10 cellular contexts compared by ENCODE assay signal in genomic region chr21:37006243-37006520, GRCh38. TPM values are rescaled to one million over a fixed set of nuclear protein-coding genes. Genes with fewer than 3 reads are reported as not detected.
DNase-seq lines count a peak whose midpoint lies in the region; ATAC-seq, FAIRE-seq and TF ChIP-seq lines count a peak whose summit lies in the region.
"Had no signal": no experiment of that assay in that cellular context is flagged by ENCODE, and none has a peak within 500 bp of the region (broad histone marks: within the 10 kb centered on the region; RNA-seq: fewer than 3 reads in every experiment).

No MANE protein-coding gene starts in this region.

- CTCF ChIA-PET in Panc1 (lab: Charles Lee): no interaction called here

- DNase-seq in Panc1 (ENCODE audit: low read depth, low spot score): no peak
- no peak for DNase-seq in epithelial cell of proximal tubule (ENCODE audit: low read depth)
- DNase-seq in GM12891 (ENCODE audit: insufficient read length, low spot score): no peak
- DNase-seq in foreskin melanocyte: no peak
- DNase-seq in caudate nucleus (lab: John Stamatoyannopoulos, UW): no peak
- DNase-seq in urothelium cell line (ENCODE audit: low spot score): no peak
- DNase-seq: MV-4-11 had no signal

- intact Hi-C loops in Panc1 (cut with micrococcal nuclease; ENCODE audit: unreplicated experiment): no loop called here

- H3K4me1 ChIP-seq in BLaER1 treated with 17β-estradiol and CSF1 and Interleukin-3, amounts not matched to agents 10 nM and 100 nM: peaks cover 17 to 42% (median 38%) of the 10 kb centered on the region in 10 experiments
- H3K4me1 ChIP-seq in Panc1 (ENCODE audit: control insufficient read depth, insufficient read depth, low read length) (no peaks in the 10 kb centered on the region; the same call in 1 of the 2 replicates), parathyroid adenoma (no peaks in the 10 kb centered on the region)

- H3K27me3 ChIP-seq in BLaER1 treated with 17β-estradiol and CSF1 and Interleukin-3, amounts not matched to agents 10 nM and 100 nM: peaks cover 29 to 57% (median 44%) of the 10 kb centered on the region in 11 experiments
- H3K27me3 ChIP-seq in Panc1 (ENCODE audit: control insufficient read depth, insufficient read depth, low read length) (no peaks in the 10 kb centered on the region), parathyroid adenoma (ENCODE audit: control insufficient read depth, insufficient read depth, low read length) (no peaks in the 10 kb centered on the region)

- no peak overlapping the region for H3K27ac ChIP-seq in BLaER1 treated with 17β-estradiol and CSF1 and Interleukin-3, amounts not matched to agents 10 nM and 100 nM
- no peak overlapping the region for H3K27ac ChIP-seq in Panc1 (ENCODE audit: low read length)
- no peak overlapping the region for H3K27ac ChIP-seq in parathyroid adenoma
- no peak overlapping the region for H3K27ac ChIP-seq in caudate nucleus (ENCODE audit: low read depth, low read length)

- H3K9me3 ChIP-seq in BLaER1 treated with 17β-estradiol and CSF1 and Interleukin-3, amounts not matched to agents 10 nM and 100 nM (replicated peaks in 1 of 11): peaks cover 0 to 11% (median 6%) of the 10 kb centered on the region in 11 experiments; a peak in 11 of 22 replicates
- no peaks in the 10 kb centered on the region for H3K9me3 ChIP-seq in Panc1 (ENCODE audit: control insufficient read depth, insufficient read depth, low read depth, low read length)
- no peaks in the 10 kb centered on the region for H3K9me3 ChIP-seq in parathyroid adenoma (ENCODE audit: control insufficient read depth, low read length)

- in situ Hi-C loops in Panc1 (cut with HindIII; ENCODE audit: low pct_unique_long_range_greater_than_20kb, low sequenced_read_pairs): no loop called here

- ATAC-seq in Panc1: no peak

- POLR2A ChIA-PET in Panc1 (lab: Charles Lee): interaction anchor here (0.6 kb wide), 2 partner anchors 39 to 212 kb away, joined by 3 to 7 read pairs; no protein-coding TSS in a partner anchor

- H4K20me1 ChIP-seq in BLaER1 treated with 17β-estradiol and CSF1 and Interleukin-3, amounts not matched to agents 10 nM and 100 nM: no peaks in the 10 kb centered on the region; a peak in 1 of 22 replicates

- TF ChIP-seq CTCF in Panc1 (IDR thresholded peaks at IDR 0.05) (no peak), epithelial cell of proximal tubule (conservative IDR thresholded peaks at IDR 0.05; ENCODE audit: low read depth, low read length) (no peak), parathyroid adenoma (IDR thresholded peaks at IDR 0.05) (no peak)

- H3K9ac ChIP-seq in BLaER1 treated with 17β-estradiol and CSF1 and Interleukin-3, amounts not matched to agents 10 nM and 100 nM: peak overlapping the region in 6 of 11 experiments; percentile 62 to 76 (median 72); a peak in 9 of 22 replicates
- H3K9ac ChIP-seq in parathyroid adenoma: no peak overlapping the region

- TF ChIP-seq POLR2A in GM12891 (IDR thresholded peaks at IDR 0.05; ENCODE audit: low read depth, low read length): no peak

- peak overlapping the region; percentile 69 for H2AFZ ChIP-seq in parathyroid adenoma

- BruUV-seq in Panc1 (replicated peaks; lab: Mats Ljungman, UMichigan): no TSS peak

- peak overlapping the region; percentile 60 to 80 (median 70) for H3K4me3 ChIP-seq in BLaER1 treated with 17β-estradiol and CSF1 and Interleukin-3, amounts not matched to agents 10 nM and 100 nM
- H3K4me3 ChIP-seq in Panc1 (ENCODE audit: low read depth in 2 of 2, low read length in 2 of 2) (peak overlapping the region; percentile 46 to 47; a peak in 3 of 4 replicates), epithelial cell of proximal tubule (ENCODE audit: low read depth, low read length) (peak overlapping the region; percentile 53), parathyroid adenoma (ENCODE audit: low read depth, low read length) (peak overlapping the region; percentile 45)

- no peaks in the 10 kb centered on the region for H3K79me2 ChIP-seq in parathyroid adenoma

- H3K36me3 ChIP-seq in BLaER1 treated with 17β-estradiol and CSF1 and Interleukin-3, amounts not matched to agents 10 nM and 100 nM: no peaks in the 10 kb centered on the region
- H3K36me3 ChIP-seq in Panc1 (ENCODE audit: control insufficient read depth, insufficient read depth, low read length) (no peaks in the 10 kb centered on the region), parathyroid adenoma (ENCODE audit: control insufficient read depth, insufficient read depth, low read length) (no peaks in the 10 kb centered on the region)

- H3K4me2 ChIP-seq in BLaER1 treated with 17β-estradiol and CSF1 and Interleukin-3, amounts not matched to agents 10 nM and 100 nM: peak overlapping the region; percentile 85 to 99 (median 95)
- peak overlapping the region; percentile 69 for H3K4me2 ChIP-seq in parathyroid adenoma (ENCODE audit: low read length)

- FAIRE-seq in GM12891 (lab: Jason Lieb, UNC) (no peak), urothelium cell line (lab: Jason Lieb, UNC) (no peak)

TF ChIP-seq in GM12891, 5 proteins besides CTCF, POLR2A, EP300 and RAD21:
- TF ChIP-seq SPI1 (IDR thresholded peaks at IDR 0.05; ENCODE audit: low read depth, low read length) (no peak), PAX5 (IDR thresholded peaks at IDR 0.05; ENCODE audit: insufficient read depth, low read length, severe bottlenecking) (no peak), TAF1 (IDR thresholded peaks at IDR 0.05; ENCODE audit: low read depth, low read length) (no peak), POU2F2 (IDR thresholded peaks at IDR 0.05; ENCODE audit: low read depth, low read length) (no peak), POLR2AphosphoS5 (IDR thresholded peaks at IDR 0.05; ENCODE audit: low read depth, low read length) (no peak)

RNA-seq across cellular contexts. Expression of gene RIPPLY3, which starts 0.3 kb away (rescaled TPM):
- total RNA-seq in Panc1 (2021; ENCODE audit: unreplicated experiment): 1.2 TPM
- 0.90 TPM for polyA plus RNA-seq in Panc1 (2012; ENCODE audit: insufficient read length)
- 4.7 and 5.1 TPM in 2 replicates for total RNA-seq in epithelial cell of proximal tubule
- not detected for polyA plus RNA-seq in GM12891 (2012; ENCODE audit: low read depth, missing spikeins)
- total RNA-seq: T-helper 1 cell treated with Interleukin-12 subunit alpha and Interleukin-12 subunit beta and Interleukin-4 antibody, amounts not matched to agents 30 ng/mL and 1 ng/mL, for 36 hours had no signal

RNA-seq across cellular contexts. Expression of gene HLCS, which starts 39.7 kb away (rescaled TPM):
- total RNA-seq in Panc1 (2021; ENCODE audit: unreplicated experiment) (15.3 TPM), epithelial cell of proximal tubule (18.7 and 21.0 TPM in 2 replicates)
- polyA plus RNA-seq in Panc1 (2012; ENCODE audit: insufficient read length): 10.5 TPM
- polyA plus RNA-seq in GM12891 (2012; ENCODE audit: low read depth, missing spikeins): 4.8 TPM
